11 cellular contexts compared by ENCODE assay signal in the genomic region with DNA sequence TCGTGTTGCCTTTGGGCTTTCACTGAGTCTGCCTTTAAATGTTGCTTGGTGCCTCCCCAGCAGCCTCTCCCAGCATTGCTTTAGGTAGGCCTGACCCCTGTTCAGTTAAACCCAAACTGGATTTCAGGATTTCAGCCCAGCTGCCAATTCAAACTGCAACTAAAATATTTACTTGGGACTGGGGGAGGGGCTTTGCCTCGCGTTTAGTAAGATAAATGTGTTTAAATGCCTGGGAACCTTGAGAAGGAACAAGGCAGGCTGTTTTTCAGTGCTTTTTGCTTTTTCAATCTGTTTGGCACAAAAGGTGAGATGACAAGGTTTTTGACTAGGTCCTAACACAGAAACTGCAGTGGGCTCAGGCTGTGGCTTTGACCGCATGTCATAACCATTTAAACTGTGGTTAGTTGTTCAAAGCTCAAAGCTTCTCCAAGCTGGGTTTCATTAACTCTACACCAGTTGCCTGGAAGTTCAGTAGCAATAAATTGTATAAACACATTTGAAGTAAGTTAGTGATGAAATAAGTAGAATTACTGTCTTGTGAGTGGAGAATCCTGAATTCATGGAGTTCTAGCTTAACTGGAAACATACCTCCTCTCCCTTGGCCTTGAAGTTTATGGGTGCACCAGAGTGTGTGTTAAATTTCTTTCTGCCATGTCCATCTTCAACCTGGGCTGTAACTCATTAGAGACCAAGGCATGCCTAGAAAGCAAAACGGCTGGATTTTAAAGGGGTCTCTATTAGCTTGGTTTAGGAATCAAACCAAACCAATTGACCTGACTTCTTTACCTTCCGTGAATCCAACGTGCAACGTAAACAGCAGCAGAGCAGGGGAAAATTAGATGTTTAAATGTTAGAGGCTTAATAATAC. TPM values are rescaled to one million over a fixed set of nuclear protein-coding genes. Genes with fewer than 3 reads are reported as not detected.
DNase-seq lines count a peak whose midpoint lies in the region; ATAC-seq, FAIRE-seq and TF ChIP-seq lines count a peak whose summit lies in the region.
"Had no signal": no experiment of that assay in that cellular context is flagged by ENCODE, and none has a peak within 500 bp of the region (broad histone marks: within the 10 kb centered on the region; RNA-seq: fewer than 3 reads in every experiment).

No MANE protein-coding gene starts in this region.

- no peaks in the 10 kb centered on the region for H3K9me3 ChIP-seq in neural progenitor cell (ENCODE audit: low read depth)

- no peak for ATAC-seq in HG03139 (IDR thresholded peaks at IDR 0.05; ENCODE audit: unreplicated experiment)

- H3K27me3 Mint-ChIP-seq in endothelial cell (ENCODE audit: unreplicated experiment) (peaks cover 19% of the 10 kb centered on the region), neural progenitor cell (ENCODE audit: insufficient read depth, low read depth) (peaks cover 12% of the 10 kb centered on the region), immature natural killer cell (ENCODE audit: low read depth in 3 of 3) (peaks cover 13 to 45% (median 20%) of the 10 kb centered on the region in 3 donors)

- peak overlapping the region; percentile 2 for H3K27ac ChIP-seq in neural progenitor cell

- H3K4me3 Mint-ChIP-seq in endothelial cell (ENCODE audit: unreplicated experiment): peak overlapping the region; percentile 90
- peak overlapping the region; percentile 100 for H3K4me3 Mint-ChIP-seq in neural progenitor cell
- H3K4me3 Mint-ChIP-seq in immature natural killer cell: peak overlapping the region in 1 of 5 donors; percentile 44

- no peaks in the 10 kb centered on the region for H3K36me3 ChIP-seq in neural progenitor cell

- DNase-seq in AG20443 (ENCODE audit: low spot score): peak; percentile 69
- DNase-seq in M059J (ENCODE audit: low read depth): peak; percentile 42
- DNase-seq in endothelial cell (ENCODE audit: low spot score): no peak
- DNase-seq in neural progenitor cell (ENCODE audit: low spot score): peak; percentile 32
- no peak for DNase-seq in immature natural killer cell
- no peak for DNase-seq in stimulated activated CD4-positive, alpha-beta T cell treated with anti-CD3 and anti-CD28 coated beads, Interleukin-1b, Interleukin-23, amount 100 ng/mL, for 48 hours
- DNase-seq in GM19239 (ENCODE audit: insufficient read length, low spot score): no peak
- DNase-seq: activated CD4-positive, alpha-beta T cell treated with anti-CD3 and anti-CD28 coated beads, Interleukin-2, amount 50 U/mL, for 1 hour; cortex of kidney; NCI-H69 had no signal

- H3K4me3 ChIP-seq in neural progenitor cell: peak overlapping the region; percentile 88

- H3F3A ChIP-seq in neural progenitor cell (ENCODE audit: low read depth): peaks cover 68% of the 10 kb centered on the region

- H3K9me3 Mint-ChIP-seq in endothelial cell (ENCODE audit: unreplicated experiment): no peaks in the 10 kb centered on the region
- no peaks in the 10 kb centered on the region for H3K9me3 Mint-ChIP-seq in neural progenitor cell
- peaks cover 0 to 3% (median 0%) of the 10 kb centered on the region in 6 donors for H3K9me3 Mint-ChIP-seq in immature natural killer cell

- H4K20me1 ChIP-seq in neural progenitor cell (ENCODE audit: low read depth): peaks cover 37% of the 10 kb centered on the region

- H3K27ac Mint-ChIP-seq in endothelial cell (ENCODE audit: unreplicated experiment) (peak overlapping the region; percentile 57), neural progenitor cell (peak overlapping the region; percentile 89), immature natural killer cell (no peak overlapping the region)

- peaks cover 46% of the 10 kb centered on the region for H3K79me2 ChIP-seq in neural progenitor cell (ENCODE audit: low read depth)

- peaks cover 8% of the 10 kb centered on the region for H3K36me3 Mint-ChIP-seq in endothelial cell (ENCODE audit: low read depth, unreplicated experiment)
- peaks cover 16% of the 10 kb centered on the region for H3K36me3 Mint-ChIP-seq in neural progenitor cell
- peaks cover 0 to 4% (median 0%) of the 10 kb centered on the region in 3 donors for H3K36me3 Mint-ChIP-seq in immature natural killer cell

- no peak overlapping the region for H2AFZ ChIP-seq in neural progenitor cell (replicated peaks)

- TF ChIP-seq CTCF in endothelial cell (IDR thresholded peaks at IDR 0.05; ENCODE audit: unreplicated experiment): no peak
- TF ChIP-seq CTCF in neural progenitor cell (IDR thresholded peaks at IDR 0.05): no peak

- peaks cover 56% of the 10 kb centered on the region for H3K4me1 ChIP-seq in neural progenitor cell

- H3K9ac ChIP-seq in neural progenitor cell: no peak overlapping the region

- H3K4me1 Mint-ChIP-seq in endothelial cell (ENCODE audit: unreplicated experiment): peaks cover 54% of the 10 kb centered on the region
- H3K4me1 Mint-ChIP-seq in neural progenitor cell: peaks cover 66% of the 10 kb centered on the region
- peaks cover 12 to 19% of the 10 kb centered on the region in 2 donors for H3K4me1 Mint-ChIP-seq in immature natural killer cell

- peak overlapping the region; percentile 95 for H3K4me2 ChIP-seq in neural progenitor cell

- FAIRE-seq in GM19239 (lab: Jason Lieb, UNC): no peak

- peaks cover 14% of the 10 kb centered on the region for H3K27me3 ChIP-seq in neural progenitor cell

RNA-seq across cellular contexts. Expression of a gene that starts 3.6 kb away (rescaled TPM):
- total RNA-seq in M059J (2014; rRNA removed; shearing (Covaris generic)): not detected in 2 replicates
- total RNA-seq in endothelial cell (ENCODE audit: unreplicated experiment) (41.8 TPM), neural progenitor cell (ENCODE audit: low replicate concordance) (4.3 and 7.2 TPM in 2 replicates)
- polyA plus RNA-seq in immature natural killer cell: not detected

RNA-seq across cellular contexts. Expression of a gene that starts 56.8 kb away (rescaled TPM):
- 24.0 and 32.7 TPM in 2 replicates for total RNA-seq in M059J (2014; rRNA removed; shearing (Covaris generic))
- total RNA-seq in endothelial cell (ENCODE audit: unreplicated experiment): 11.4 TPM
- 44.1 and 47.9 TPM in 2 replicates for total RNA-seq in neural progenitor cell (ENCODE audit: low replicate concordance)
- 10 to 100 TPM; 39.9 to 54.9 (median 46.6) TPM for polyA plus RNA-seq in immature natural killer cell

Comparison
In these comparisons a context has a peak if more than half of its experiments do, and no peak if none do; other contexts are left out.
1. DNase-seq: peak in AG20443 (single experiment), M059J (single experiment) and neural progenitor cell (single experiment); none in endothelial cell (single experiment), immature natural killer cell (0 of 3), stimulated activated CD4-positive, alpha-beta T cell treated with anti-CD3 and anti-CD28 coated beads, Interleukin-1b, Interleukin-23, amount 100 ng/mL, for 48 hours (single experiment) and GM19239 (single experiment).
2. H3K27ac Mint-ChIP-seq: peak in endothelial cell (single experiment) and neural progenitor cell (single experiment); none in immature natural killer cell (0 of 6).